Comparison of ENCODE assay signal across 19 cellular contexts in genomic region chr6:148335582-148335981, GRCh38. TPM values are rescaled to one million over a fixed set of nuclear protein-coding genes. Genes with fewer than 3 reads are reported as not detected.
DNase-seq lines count a peak whose midpoint lies in the region; ATAC-seq, FAIRE-seq and TF ChIP-seq lines count a peak whose summit lies in the region.
"Had no signal": no experiment of that assay in that cellular context is flagged by ENCODE, and none has a peak within 500 bp of the region (broad histone marks: within the 10 kb centered on the region; RNA-seq: fewer than 3 reads in every experiment).

No MANE protein-coding gene starts in this region.

- TF ChIP-seq CTCF in MCF 10A (IDR thresholded peaks at IDR 0.05; ENCODE audit: unreplicated experiment) = no peak
- no peak for TF ChIP-seq CTCF in breast epithelium (IDR thresholded peaks at IDR 0.05)
- TF ChIP-seq CTCF in foreskin keratinocyte (conservative IDR thresholded peaks at IDR 0.05) = no peak

- ATAC-seq in foreskin keratinocyte = peak; percentile 98
- ATAC-seq in activated T-cell treated with anti-CD3 and anti-CD28 coated beads, Interleukin-2, amount 50 U/mL, for 72 hours (replicated peaks in 1 of 2) = no peak
- ATAC-seq in GM18498 (IDR thresholded peaks at IDR 0.05; ENCODE audit: unreplicated experiment) = no peak
- ATAC-seq: HepG2; stimulated activated memory B cell treated with anti-CD40 and anti-IgM and Interleukin-4, amounts not matched to agents 10 μg/mL and 1 μg/mL and 100 μg/mL, for 72 hours had no signal

- H3K27me3 ChIP-seq in breast epithelium (no peaks in the 10 kb centered on the region), foreskin keratinocyte (no peaks in the 10 kb centered on the region)
- H3K27me3 ChIP-seq: Peyer's patch, tibial nerve had no signal

- no peak for TF ChIP-seq POLR2A in breast epithelium (IDR thresholded peaks at IDR 0.05)

- H3K4me3 ChIP-seq in breast epithelium = no peak overlapping the region
- H3K4me3 ChIP-seq: Peyer's patch, tibial nerve had no signal

- H3K27me3 Mint-ChIP-seq in MCF 10A (ENCODE audit: insufficient read depth, unreplicated experiment) = no peaks in the 10 kb centered on the region
- peaks cover 13% of the 10 kb centered on the region for H3K27me3 Mint-ChIP-seq in activated T-cell treated with anti-CD3 and anti-CD28 coated beads, Interleukin-2, amount 50 U/mL, for 72 hours (ENCODE audit: low read depth)

- intact Hi-C loops in MCF 10A (cut with micrococcal nuclease) (no loop called here), breast epithelium (cut with DNase I; ENCODE audit: low total_unique reads) (no loop called here)

- H3K36me3 ChIP-seq in breast epithelium = no peaks in the 10 kb centered on the region
- H3K36me3 ChIP-seq: Peyer's patch, tibial nerve had no signal

- CTCF ChIA-PET in MCF 10A (lab: Yijun Ruan, JAX) = interaction anchor here (0.5 to 0.7 kb wide), 4 partner anchors 21 to 1876 kb away, joined by 3 to 5 read pairs (median 3); no protein-coding TSS in a partner anchor

- peak; percentile 23 for DNase-seq in MCF 10A (ENCODE audit: unreplicated experiment)
- DNase-seq in breast epithelium (ENCODE audit: low spot score in 2 of 2) = no peak
- DNase-seq in RCC 7860 (ENCODE audit: low spot score) = peak; percentile 38
- peak; percentile 87 to 93 for DNase-seq in foreskin keratinocyte
- DNase-seq in urothelium cell line (ENCODE audit: low spot score) = peak; percentile 52
- no peak for DNase-seq in activated T-cell treated with anti-CD3 and anti-CD28 coated beads, Interleukin-2, amount 50 U/mL, for 72 hours
- no peak for DNase-seq in T-helper 2 cell
- DNase-seq: activated CD4-positive, alpha-beta T cell treated with anti-CD3 and anti-CD28 coated beads, Interleukin-2, amount 50 U/mL, for 4 hours; activated naive CD4-positive, alpha-beta T cell treated with anti-CD3 and anti-CD28 coated beads, Interleukin-2, amount 10 ng/mL, durations not matched to agents 7 days and 5 days; DMS53; NCI-H748 treated with DMSO at 0.1 percent for 48 hours; nephron progenitor cell; Peyer's patch had no signal

- FAIRE-seq in RCC 7860 (lab: Jason Lieb, UNC) (no peak), urothelium cell line (lab: Jason Lieb, UNC) (no peak)
- FAIRE-seq: HepG2 had no signal

- H3K27ac ChIP-seq in breast epithelium (no peak overlapping the region), foreskin keratinocyte (no peak overlapping the region)
- H3K27ac ChIP-seq: 22Rv1, C4-2B, Peyer's patch, tibial nerve had no signal

- POLR2A ChIA-PET in MCF 10A (lab: Yijun Ruan, JAX) = interaction anchor here (1.1 kb wide), 1 partner anchor 79 kb away, joined by 3 read pairs; no protein-coding TSS in a partner anchor

- BruUV-seq in MCF 10A (replicated peaks; lab: Mats Ljungman, UMichigan) = no TSS peak

- H3K36me3 Mint-ChIP-seq in MCF 10A (ENCODE audit: insufficient read depth, unreplicated experiment) = no peaks in the 10 kb centered on the region
- peaks cover 0 to 2% of the 10 kb centered on the region in 2 donors for H3K36me3 Mint-ChIP-seq in activated T-cell treated with anti-CD3 and anti-CD28 coated beads, Interleukin-2, amount 50 U/mL, for 72 hours (ENCODE audit: insufficient read depth in 2 of 2)
- H3K36me3 Mint-ChIP-seq: activated naive CD4-positive, alpha-beta T cell treated with anti-CD3 and anti-CD28 coated beads, Interleukin-2, amount 10 ng/mL, durations not matched to agents 7 days and 5 days; stimulated activated memory B cell treated with anti-CD40 and anti-IgM and Interleukin-4, amounts not matched to agents 10 μg/mL and 1 μg/mL and 100 μg/mL, for 72 hours had no signal

- H3K9me3 ChIP-seq in breast epithelium = no peaks in the 10 kb centered on the region
- H3K9me3 ChIP-seq: Peyer's patch, tibial nerve had no signal

- H3K4me3 Mint-ChIP-seq in MCF 10A (ENCODE audit: unreplicated experiment) = no peak overlapping the region
- no peak overlapping the region for H3K4me3 Mint-ChIP-seq in activated T-cell treated with anti-CD3 and anti-CD28 coated beads, Interleukin-2, amount 50 U/mL, for 72 hours
- H3K4me3 Mint-ChIP-seq: activated naive CD4-positive, alpha-beta T cell treated with anti-CD3 and anti-CD28 coated beads, Interleukin-2, amount 10 ng/mL, durations not matched to agents 7 days and 5 days; nephron progenitor cell; stimulated activated memory B cell treated with anti-CD40 and anti-IgM and Interleukin-4, amounts not matched to agents 10 μg/mL and 1 μg/mL and 100 μg/mL, for 72 hours had no signal

- peaks cover 6% of the 10 kb centered on the region for H3K4me1 Mint-ChIP-seq in MCF 10A (ENCODE audit: insufficient read depth, unreplicated experiment)
- no peaks in the 10 kb centered on the region for H3K4me1 Mint-ChIP-seq in activated T-cell treated with anti-CD3 and anti-CD28 coated beads, Interleukin-2, amount 50 U/mL, for 72 hours (ENCODE audit: low read depth)
- H3K4me1 Mint-ChIP-seq: activated naive CD4-positive, alpha-beta T cell treated with anti-CD3 and anti-CD28 coated beads, Interleukin-2, amount 10 ng/mL, durations not matched to agents 7 days and 5 days; stimulated activated memory B cell treated with anti-CD40 and anti-IgM and Interleukin-4, amounts not matched to agents 10 μg/mL and 1 μg/mL and 100 μg/mL, for 72 hours had no signal

- peak overlapping the region; percentile 27 for H3K27ac Mint-ChIP-seq in MCF 10A (ENCODE audit: low read depth, unreplicated experiment)
- no peak overlapping the region for H3K27ac Mint-ChIP-seq in activated T-cell treated with anti-CD3 and anti-CD28 coated beads, Interleukin-2, amount 50 U/mL, for 72 hours
- H3K27ac Mint-ChIP-seq: activated naive CD4-positive, alpha-beta T cell treated with anti-CD3 and anti-CD28 coated beads, Interleukin-2, amount 10 ng/mL, durations not matched to agents 7 days and 5 days; nephron progenitor cell; stimulated activated memory B cell treated with anti-CD40 and anti-IgM and Interleukin-4, amounts not matched to agents 10 μg/mL and 1 μg/mL and 100 μg/mL, for 72 hours had no signal

- H3K4me1 ChIP-seq in breast epithelium (no peaks in the 10 kb centered on the region), foreskin keratinocyte (peaks cover 7% of the 10 kb centered on the region)
- H3K4me1 ChIP-seq: Peyer's patch had no signal

- H3K9me3 Mint-ChIP-seq in MCF 10A (ENCODE audit: unreplicated experiment) = no peaks in the 10 kb centered on the region
- no peaks in the 10 kb centered on the region for H3K9me3 Mint-ChIP-seq in activated T-cell treated with anti-CD3 and anti-CD28 coated beads, Interleukin-2, amount 50 U/mL, for 72 hours
- H3K9me3 Mint-ChIP-seq: activated naive CD4-positive, alpha-beta T cell treated with anti-CD3 and anti-CD28 coated beads, Interleukin-2, amount 10 ng/mL, durations not matched to agents 7 days and 5 days; nephron progenitor cell; stimulated activated memory B cell treated with anti-CD40 and anti-IgM and Interleukin-4, amounts not matched to agents 10 μg/mL and 1 μg/mL and 100 μg/mL, for 72 hours had no signal

RNA-seq across cellular contexts. Expression of gene SASH1, which starts 7.1 kb away (rescaled TPM):
- total RNA-seq in MCF 10A (2022) (16.7 and 18.4 TPM in 2 replicates), breast epithelium (100 to 1,000 TPM; 107 to 304 (median 145) TPM), foreskin keratinocyte (7.3 and 7.8 TPM in 2 replicates)
- 1.3 and 1.4 TPM in 2 replicates for polyA plus RNA-seq in foreskin keratinocyte
- total RNA-seq in activated T-cell treated with anti-CD3 and anti-CD28 coated beads, Interleukin-2, amount 50 U/mL, for 72 hours = 1 to 10 TPM in 1 of 2 donors, under 1 TPM in 1; 0.91 to 3.5 TPM

Comparison
In these comparisons a context has a peak if more than half of its experiments do, and no peak if none do; other contexts are left out.
1. DNase-seq: peak in MCF 10A (single experiment), RCC 7860 (single experiment), foreskin keratinocyte (2 of 2) and urothelium cell line (single experiment); none in breast epithelium (0 of 2), activated T-cell treated with anti-CD3 and anti-CD28 coated beads, Interleukin-2, amount 50 U/mL, for 72 hours (0 of 2) and T-helper 2 cell (0 of 5).